In the genomic region with DNA sequence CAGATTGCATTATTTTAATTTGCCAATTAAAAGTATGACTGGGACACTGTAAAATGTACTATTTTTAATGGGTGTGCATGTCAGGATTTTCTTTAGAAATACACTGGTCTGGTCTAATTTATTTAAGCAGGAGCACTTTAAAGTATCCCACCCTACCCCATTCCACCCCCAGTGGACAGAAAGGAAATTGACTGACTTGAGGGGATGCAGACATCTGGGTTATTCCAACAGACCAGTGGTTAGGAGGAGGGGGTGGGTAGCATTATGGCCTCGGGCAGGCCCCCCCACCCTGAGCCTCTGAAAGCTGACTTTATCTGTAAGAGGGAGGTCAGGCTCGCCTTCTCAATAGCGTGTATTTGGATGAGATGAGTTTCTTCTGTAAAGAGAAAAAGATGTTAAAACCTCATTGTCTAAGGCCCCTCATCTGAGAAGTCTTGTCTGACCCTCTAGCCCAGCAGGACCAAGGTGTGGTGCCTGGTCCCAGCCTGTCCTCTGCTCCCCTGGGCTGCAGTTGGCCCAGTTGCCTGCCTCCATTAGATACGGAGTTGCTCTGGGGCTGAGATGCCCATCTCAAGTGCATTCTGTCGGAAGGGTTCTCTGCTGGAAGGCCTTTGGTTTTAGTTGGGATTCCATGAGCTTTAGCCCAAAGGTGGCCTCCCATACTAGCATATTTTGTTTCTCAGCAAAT, we compare ENCODE assay signal across 10 cellular contexts. TPM values are rescaled to one million over a fixed set of nuclear protein-coding genes. Genes with fewer than 3 reads are reported as not detected.
DNase-seq lines count a peak whose midpoint lies in the region; ATAC-seq, FAIRE-seq and TF ChIP-seq lines count a peak whose summit lies in the region.
"Had no signal": no experiment of that assay in that cellular context is flagged by ENCODE, and none has a peak within 500 bp of the region (broad histone marks: within the 10 kb centered on the region; RNA-seq: fewer than 3 reads in every experiment).

No MANE protein-coding gene starts in this region.

- peaks cover 7 to 18% of the 10 kb centered on the region in 2 donors for H3K4me1 ChIP-seq in small intestine (ENCODE audit: control insufficient read depth in 2 of 2, insufficient read depth in 1 of 2, low read depth in 1 of 2, low read length in 1 of 2)
- H3K4me1 ChIP-seq in upper lobe of left lung: peaks cover 25 to 35% (median 30%) of the 10 kb centered on the region in 4 donors

- ATAC-seq in upper lobe of left lung (ENCODE audit: low FRiP score in 2 of 2): no peak

- peak overlapping the region; percentile 94 for H3K27ac Mint-ChIP-seq in activated T-cell treated with anti-CD3 and anti-CD28 coated beads, Interleukin-2, amount 50 U/mL, for 24 hours

- H3K4me3 ChIP-seq in small intestine (ENCODE audit: low read depth in 1 of 2, low read length in 2 of 2) (no peak overlapping the region), upper lobe of left lung (no peak overlapping the region)

- TF ChIP-seq CTCF in upper lobe of left lung (IDR thresholded peaks at IDR 0.05): peak in 1 of 6 experiments; percentile 4

- H3K27ac ChIP-seq in small intestine (ENCODE audit: low read depth in 1 of 2, low read length in 1 of 2): peak overlapping the region; percentile 88 to 94
- no peak overlapping the region for H3K27ac ChIP-seq in upper lobe of left lung
- H3K27ac ChIP-seq: BLaER1 treated with 17β-estradiol and CSF1 and Interleukin-3, amounts not matched to agents 10 nM and 100 nM had no signal

- peaks cover 89% of the 10 kb centered on the region for H3K36me3 Mint-ChIP-seq in activated T-cell treated with anti-CD3 and anti-CD28 coated beads, Interleukin-2, amount 50 U/mL, for 24 hours (ENCODE audit: low read depth)

- H3K27me3 Mint-ChIP-seq in activated T-cell treated with anti-CD3 and anti-CD28 coated beads, Interleukin-2, amount 50 U/mL, for 24 hours: peaks cover 2% of the 10 kb centered on the region

- WGBS in small intestine, 3 donors: 44 to 59% (median 53%) methylated on average over 5 of the region's 5 CpGs
- WGBS in upper lobe of left lung, 2 donors: 80 to 88% methylated on average over 3 to 5 of the region's 5 CpGs

- FAIRE-seq in small intestine (lab: Jason Lieb, UNC): no peak

- no peak for TF ChIP-seq POLR2A in upper lobe of left lung (IDR thresholded peaks at IDR 0.05)

- H3K4me1 Mint-ChIP-seq in activated T-cell treated with anti-CD3 and anti-CD28 coated beads, Interleukin-2, amount 50 U/mL, for 24 hours (ENCODE audit: low read depth): peaks cover 46% of the 10 kb centered on the region

- H3K9me3 Mint-ChIP-seq in activated T-cell treated with anti-CD3 and anti-CD28 coated beads, Interleukin-2, amount 50 U/mL, for 24 hours: no peaks in the 10 kb centered on the region

- no peak for TF ChIP-seq EP300 in upper lobe of left lung (IDR thresholded peaks at IDR 0.05)

- peaks cover 21 to 45% of the 10 kb centered on the region in 2 donors for H3K36me3 ChIP-seq in small intestine (ENCODE audit: control insufficient read depth in 2 of 2, insufficient read depth in 2 of 2, low read length in 2 of 2)
- peaks cover 42 to 77% (median 71%) of the 10 kb centered on the region in 4 donors for H3K36me3 ChIP-seq in upper lobe of left lung

- DNase-seq in activated T-cell treated with anti-CD3 and anti-CD28 coated beads, Interleukin-2, amount 50 U/mL, for 24 hours: peak; percentile 28
- DNase-seq in activated T-cell treated with anti-CD3 and anti-CD28 coated beads, Interleukin-2, amount 50 U/mL, for 48 hours: no peak
- peak; percentile 30 to 33 for DNase-seq in Kasumi-1 (lab: John Stamatoyannopoulos, UW)
- DNase-seq in dermis blood vessel endothelial cell: peak; percentile 35
- DNase-seq in small intestine: no peak
- no peak for DNase-seq in NCI-H187 treated with DMSO at 0.1 percent for 48 hours (lab: John Stamatoyannopoulos, UW)
- no peak for DNase-seq in NCI-H1417 (lab: John Stamatoyannopoulos, UW)
- DNase-seq in upper lobe of left lung: no peak
- DNase-seq: RPMI8226 had no signal

- H3K4me3 Mint-ChIP-seq in activated T-cell treated with anti-CD3 and anti-CD28 coated beads, Interleukin-2, amount 50 U/mL, for 24 hours: peak overlapping the region; percentile 49

- H3K27me3 ChIP-seq in small intestine (ENCODE audit: control insufficient read depth in 2 of 2, insufficient read depth in 2 of 2, low read length in 2 of 2) (no peaks in the 10 kb centered on the region), upper lobe of left lung (no peaks in the 10 kb centered on the region)
- H3K27me3 ChIP-seq: BLaER1 treated with 17β-estradiol and CSF1 and Interleukin-3, amounts not matched to agents 10 nM and 100 nM had no signal

- no peaks in the 10 kb centered on the region for H3K9me3 ChIP-seq in small intestine (ENCODE audit: control insufficient read depth, low read depth)
- no peaks in the 10 kb centered on the region for H3K9me3 ChIP-seq in upper lobe of left lung
- H3K9me3 ChIP-seq: BLaER1 treated with 17β-estradiol and CSF1 and Interleukin-3, amounts not matched to agents 10 nM and 100 nM had no signal

RNA-seq across cellular contexts. Expression of a gene that starts 4.4 kb away (rescaled TPM):
- 55.0 and 64.6 TPM in 2 replicates for total RNA-seq in dermis blood vessel endothelial cell
- polyA plus RNA-seq in small intestine: 100 to 1,000 TPM; 147 to 176 (median 172) TPM
- total RNA-seq in upper lobe of left lung: 100 to 1,000 TPM in 3 of 6 donors, 10 to 100 TPM in 3; 61.8 to 133 (median 97.7) TPM

RNA-seq across cellular contexts. Expression of a gene that starts 21.5 kb away (rescaled TPM):
- total RNA-seq in dermis blood vessel endothelial cell (not detected in 2 replicates), upper lobe of left lung (not detected)
- not detected for polyA plus RNA-seq in small intestine

RNA-seq across cellular contexts. Expression of a gene that starts 23.9 kb away (rescaled TPM):
- total RNA-seq in dermis blood vessel endothelial cell (42.9 and 44.2 TPM in 2 replicates), upper lobe of left lung (100 to 1,000 TPM in 2 of 6 donors, 10 to 100 TPM in 4; 61.0 to 237 (median 91.9) TPM)
- polyA plus RNA-seq in small intestine: 100 to 1,000 TPM in 2 of 3 donors, 10 to 100 TPM in 1; 57.7 to 145 (median 115) TPM

RNA-seq across cellular contexts. Expression of a gene that starts 55.0 kb away (rescaled TPM):
- total RNA-seq in dermis blood vessel endothelial cell: 148 and 175 TPM in 2 replicates
- polyA plus RNA-seq in small intestine: 100 to 1,000 TPM in 1 of 3 donors, 10 to 100 TPM in 2; 46.5 to 243 (median 82.1) TPM
- 100 to 1,000 TPM in 2 of 6 donors, 10 to 100 TPM in 4; 61.0 to 117 (median 86.9) TPM for total RNA-seq in upper lobe of left lung

Comparison
In these comparisons a context has a peak if more than half of its experiments do, and no peak if none do; other contexts are left out.
1. DNase-seq: peak in activated T-cell treated with anti-CD3 and anti-CD28 coated beads, Interleukin-2, amount 50 U/mL, for 24 hours (single experiment), Kasumi-1 (2 of 2) and dermis blood vessel endothelial cell (single experiment); none in activated T-cell treated with anti-CD3 and anti-CD28 coated beads, Interleukin-2, amount 50 U/mL, for 48 hours (0 of 2), small intestine (single experiment), NCI-H187 treated with DMSO at 0.1 percent for 48 hours (single experiment), NCI-H1417 (0 of 3) and upper lobe of left lung (0 of 2).
2. H3K27ac ChIP-seq: peak in small intestine (2 of 2); none in upper lobe of left lung (0 of 4).